In genomic region chr4:120902925-120903324, GRCh38 we compare ENCODE assay signal across 19 cellular contexts. TPM values are rescaled to one million over a fixed set of nuclear protein-coding genes. Genes with fewer than 3 reads are reported as not detected.
DNase-seq lines count a peak whose midpoint lies in the region; ATAC-seq, FAIRE-seq and TF ChIP-seq lines count a peak whose summit lies in the region.
"Had no signal": no experiment of that assay in that cellular context is flagged by ENCODE, and none has a peak within 500 bp of the region (broad histone marks: within the 10 kb centered on the region; RNA-seq: fewer than 3 reads in every experiment).

No MANE protein-coding gene starts in this region.

- POLR2A ChIA-PET in activated CD4-positive, alpha-beta memory T cell treated with anti-CD3 and anti-CD28 coated beads for 36 hours (lab: Charles Lee), result no interaction called here
- POLR2A ChIA-PET in activated CD4-positive, alpha-beta memory T cell treated with anti-CD3 and anti-CD28 coated beads, Interleukin-2, amount 10 ng/mL, durations not matched to agents 7 days and 5 days (lab: Charles Lee), result no interaction called here

- DNase-seq in activated CD4-positive, alpha-beta memory T cell treated with anti-CD3 and anti-CD28 coated beads for 36 hours, result peak; percentile 17
- no peak for DNase-seq in activated CD4-positive, alpha-beta memory T cell treated with anti-CD3 and anti-CD28 coated beads, Interleukin-2, amount 10 ng/mL, durations not matched to agents 7 days and 5 days
- no peak for DNase-seq in natural killer cell treated with Interleukin-12 subunit alpha and Interleukin-12 subunit beta and Interleukin-15 and Interleukin-18, amount 100 ng/mL, for 72 hours (ENCODE audit: low spot score)
- DNase-seq in natural killer cell, result no peak
- DNase-seq in glomerular visceral epithelial cell (ENCODE audit: extremely low spot score), result peak; percentile 17
- no peak for DNase-seq in frontal cortex (ENCODE audit: low spot score in 2 of 2)
- DNase-seq in cortex of kidney (lab: John Stamatoyannopoulos, UW), result no peak
- DNase-seq: CD8-positive, alpha-beta memory T cell; DMS79; H9; IMR-90; Karpas-422; MM.1S; NCI-H1092 treated with DMSO at 0.1 percent for 48 hours; NCI-H1694; NCI-H2227 treated with DMSO at 0.1 percent for 48 hours; NCI-H524 had no signal

- no peak overlapping the region for H3K27ac Mint-ChIP-seq in activated CD4-positive, alpha-beta memory T cell treated with anti-CD3 and anti-CD28 coated beads for 36 hours
- H3K27ac Mint-ChIP-seq in activated CD4-positive, alpha-beta memory T cell treated with anti-CD3 and anti-CD28 coated beads, Interleukin-2, amount 10 ng/mL, durations not matched to agents 7 days and 5 days, result no peak overlapping the region
- H3K27ac Mint-ChIP-seq in natural killer cell treated with Interleukin-12 subunit alpha and Interleukin-12 subunit beta and Interleukin-15 and Interleukin-18, amount 100 ng/mL, for 72 hours, result no peak overlapping the region
- H3K27ac Mint-ChIP-seq in natural killer cell, result no peak overlapping the region
- H3K27ac Mint-ChIP-seq: CD8-positive, alpha-beta memory T cell; H9 had no signal

- H3K27me3 Mint-ChIP-seq in activated CD4-positive, alpha-beta memory T cell treated with anti-CD3 and anti-CD28 coated beads for 36 hours, result peaks cover 14% of the 10 kb centered on the region
- peaks cover 11% of the 10 kb centered on the region for H3K27me3 Mint-ChIP-seq in activated CD4-positive, alpha-beta memory T cell treated with anti-CD3 and anti-CD28 coated beads, Interleukin-2, amount 10 ng/mL, durations not matched to agents 7 days and 5 days
- peaks cover 3 to 25% of the 10 kb centered on the region in 2 donors for H3K27me3 Mint-ChIP-seq in natural killer cell treated with Interleukin-12 subunit alpha and Interleukin-12 subunit beta and Interleukin-15 and Interleukin-18, amount 100 ng/mL, for 72 hours
- H3K27me3 Mint-ChIP-seq in natural killer cell (ENCODE audit: low read depth in 2 of 2), result peaks cover 0 to 3% of the 10 kb centered on the region in 2 donors

- H3K36me3 Mint-ChIP-seq in activated CD4-positive, alpha-beta memory T cell treated with anti-CD3 and anti-CD28 coated beads for 36 hours, result no peaks in the 10 kb centered on the region
- H3K36me3 Mint-ChIP-seq in activated CD4-positive, alpha-beta memory T cell treated with anti-CD3 and anti-CD28 coated beads, Interleukin-2, amount 10 ng/mL, durations not matched to agents 7 days and 5 days (ENCODE audit: low read depth), result no peaks in the 10 kb centered on the region
- H3K36me3 Mint-ChIP-seq in natural killer cell treated with Interleukin-12 subunit alpha and Interleukin-12 subunit beta and Interleukin-15 and Interleukin-18, amount 100 ng/mL, for 72 hours, result no peaks in the 10 kb centered on the region
- no peaks in the 10 kb centered on the region for H3K36me3 Mint-ChIP-seq in natural killer cell
- H3K36me3 Mint-ChIP-seq: CD8-positive, alpha-beta memory T cell had no signal

- CTCF ChIA-PET in activated CD4-positive, alpha-beta memory T cell treated with anti-CD3 and anti-CD28 coated beads for 36 hours (lab: Charles Lee), result interaction anchor here (1.2 kb wide), 1 partner anchor 58 kb away, joined by 3 read pairs; no protein-coding TSS in a partner anchor
- CTCF ChIA-PET in activated CD4-positive, alpha-beta memory T cell treated with anti-CD3 and anti-CD28 coated beads, Interleukin-2, amount 10 ng/mL, durations not matched to agents 7 days and 5 days (lab: Charles Lee), result no interaction called here

- no peak for FAIRE-seq in frontal cortex (lab: Jason Lieb, UNC)
- FAIRE-seq: A204.1, D721Med had no signal

- no peak for TF ChIP-seq CTCF in natural killer cell (IDR thresholded peaks at IDR 0.05)

- H3K4me3 Mint-ChIP-seq in activated CD4-positive, alpha-beta memory T cell treated with anti-CD3 and anti-CD28 coated beads for 36 hours, result no peak overlapping the region
- H3K4me3 Mint-ChIP-seq in activated CD4-positive, alpha-beta memory T cell treated with anti-CD3 and anti-CD28 coated beads, Interleukin-2, amount 10 ng/mL, durations not matched to agents 7 days and 5 days, result no peak overlapping the region
- no peak overlapping the region for H3K4me3 Mint-ChIP-seq in natural killer cell treated with Interleukin-12 subunit alpha and Interleukin-12 subunit beta and Interleukin-15 and Interleukin-18, amount 100 ng/mL, for 72 hours
- H3K4me3 Mint-ChIP-seq in natural killer cell, result no peak overlapping the region
- H3K4me3 Mint-ChIP-seq: CD8-positive, alpha-beta memory T cell; H9 had no signal

- intact Hi-C loops in activated CD4-positive, alpha-beta memory T cell treated with anti-CD3 and anti-CD28 coated beads for 36 hours (cut with micrococcal nuclease), result no loop called here
- intact Hi-C loops in natural killer cell (cut with micrococcal nuclease), result no loop called here

- H3K4me1 Mint-ChIP-seq in activated CD4-positive, alpha-beta memory T cell treated with anti-CD3 and anti-CD28 coated beads for 36 hours (ENCODE audit: low read depth), result peaks cover 6% of the 10 kb centered on the region
- H3K4me1 Mint-ChIP-seq in activated CD4-positive, alpha-beta memory T cell treated with anti-CD3 and anti-CD28 coated beads, Interleukin-2, amount 10 ng/mL, durations not matched to agents 7 days and 5 days, result no peaks in the 10 kb centered on the region
- peaks cover 0 to 6% of the 10 kb centered on the region in 2 donors for H3K4me1 Mint-ChIP-seq in natural killer cell treated with Interleukin-12 subunit alpha and Interleukin-12 subunit beta and Interleukin-15 and Interleukin-18, amount 100 ng/mL, for 72 hours (ENCODE audit: low read depth in 2 of 2)
- no peaks in the 10 kb centered on the region for H3K4me1 Mint-ChIP-seq in natural killer cell
- H3K4me1 Mint-ChIP-seq: CD8-positive, alpha-beta memory T cell; H9 had no signal

- peak; percentile 48 to 83 for ATAC-seq in natural killer cell treated with Interleukin-12 subunit alpha and Interleukin-12 subunit beta and Interleukin-15 and Interleukin-18, amount 100 ng/mL, for 72 hours
- ATAC-seq in natural killer cell, result no peak

- H3K9me3 Mint-ChIP-seq in activated CD4-positive, alpha-beta memory T cell treated with anti-CD3 and anti-CD28 coated beads for 36 hours, result no peaks in the 10 kb centered on the region
- no peaks in the 10 kb centered on the region for H3K9me3 Mint-ChIP-seq in activated CD4-positive, alpha-beta memory T cell treated with anti-CD3 and anti-CD28 coated beads, Interleukin-2, amount 10 ng/mL, durations not matched to agents 7 days and 5 days
- H3K9me3 Mint-ChIP-seq in natural killer cell treated with Interleukin-12 subunit alpha and Interleukin-12 subunit beta and Interleukin-15 and Interleukin-18, amount 100 ng/mL, for 72 hours, result no peaks in the 10 kb centered on the region
- H3K9me3 Mint-ChIP-seq in natural killer cell, result peaks cover 0 to 3% of the 10 kb centered on the region in 2 donors
- H3K9me3 Mint-ChIP-seq: CD8-positive, alpha-beta memory T cell; H9 had no signal

RNA-seq across cellular contexts. Expression of gene PRDM5, which starts 19.6 kb away (rescaled TPM):
- under 1 TPM; 0.17 TPM for total RNA-seq in activated CD4-positive, alpha-beta memory T cell treated with anti-CD3 and anti-CD28 coated beads for 36 hours
- under 1 TPM in 1 of 2 experiments, not detected in 1; 0.23 TPM for total RNA-seq in activated CD4-positive, alpha-beta memory T cell treated with anti-CD3 and anti-CD28 coated beads, Interleukin-2, amount 10 ng/mL, durations not matched to agents 7 days and 5 days
- total RNA-seq in natural killer cell treated with Interleukin-12 subunit alpha and Interleukin-12 subunit beta and Interleukin-15 and Interleukin-18, amount 100 ng/mL, for 72 hours, result under 1 TPM in 1 of 2 donors, not detected in 1; 0.50 TPM
- not detected for total RNA-seq in natural killer cell
- 14.7 TPM for total RNA-seq in frontal cortex

Comparison
In these comparisons a context has a peak if more than half of its experiments do, and no peak if none do; other contexts are left out.
1. DNase-seq: peak in activated CD4-positive, alpha-beta memory T cell treated with anti-CD3 and anti-CD28 coated beads for 36 hours (single experiment) and glomerular visceral epithelial cell (single experiment); none in activated CD4-positive, alpha-beta memory T cell treated with anti-CD3 and anti-CD28 coated beads, Interleukin-2, amount 10 ng/mL, durations not matched to agents 7 days and 5 days (single experiment), natural killer cell treated with Interleukin-12 subunit alpha and Interleukin-12 subunit beta and Interleukin-15 and Interleukin-18, amount 100 ng/mL, for 72 hours (single experiment), natural killer cell (single experiment), frontal cortex (0 of 2) and cortex of kidney (single experiment).
2. ATAC-seq: peak in natural killer cell treated with Interleukin-12 subunit alpha and Interleukin-12 subunit beta and Interleukin-15 and Interleukin-18, amount 100 ng/mL, for 72 hours (2 of 2); none in natural killer cell (0 of 3).
3. RNA of gene PRDM5, which starts 19.6 kb away (total RNA-seq): 14.7 TPM in frontal cortex (single experiment); 0.50 TPM in natural killer cell treated with Interleukin-12 subunit alpha and Interleukin-12 subunit beta and Interleukin-15 and Interleukin-18, amount 100 ng/mL, for 72 hours, 0.23 TPM in activated CD4-positive, alpha-beta memory T cell treated with anti-CD3 and anti-CD28 coated beads, Interleukin-2, amount 10 ng/mL, durations not matched to agents 7 days and 5 days, 0.17 TPM in activated CD4-positive, alpha-beta memory T cell treated with anti-CD3 and anti-CD28 coated beads for 36 hours and not detected in natural killer cell; every median in the first group is over 10 times any median in the second.